18 cellular contexts compared by ENCODE assay signal in genomic region chr12:50590869-50591268, GRCh38.
A peak's percentile ranks its signal among the peaks of the same experiment; 100 is the strongest.
DNase-seq lines count a peak whose midpoint lies in the region; ATAC-seq and TF ChIP-seq lines count a peak whose summit lies in the region.
"Had no signal": no experiment of that assay in that cellular context is flagged by ENCODE, and none has a peak within 500 bp of the region (broad histone marks: within the 10 kb centered on the region; RNA-seq: fewer than 3 reads in every experiment).

No MANE protein-coding gene starts in this region.

- ATAC-seq in activated naive CD8-positive, alpha-beta T cell treated with anti-CD3 and anti-CD28 coated beads, Interleukin-2, amount 50 U/mL, for 24 hours, result no peak
- no peak for ATAC-seq in natural killer cell
- ATAC-seq: GM12878 had no signal

- H3K4ac ChIP-seq in trophoblast cell (ENCODE audit: low read depth, low read length), result peak overlapping the region; percentile 95

- no peak overlapping the region for H2BK5ac ChIP-seq in trophoblast cell (ENCODE audit: low read depth, low read length, poor library complexity)

- H3K4me2 ChIP-seq in trophoblast cell (ENCODE audit: low read length), result no peak overlapping the region

- no peak overlapping the region for H2AFZ ChIP-seq in trophoblast cell (ENCODE audit: insufficient read depth, low read length, poor library complexity)

- H3K79me2 ChIP-seq in trophoblast cell (ENCODE audit: control insufficient read depth, insufficient read depth, low read length, poor library complexity), result peaks cover 10% of the 10 kb centered on the region

- no peak overlapping the region for H2BK120ac ChIP-seq in trophoblast cell (ENCODE audit: insufficient read depth, low read length, poor library complexity)

- no peak overlapping the region for H4K91ac ChIP-seq in trophoblast cell (ENCODE audit: low read depth, low read length)

- no peaks in the 10 kb centered on the region for H3K9me3 Mint-ChIP-seq in activated naive CD8-positive, alpha-beta T cell (ENCODE audit: low read depth)
- no peaks in the 10 kb centered on the region for H3K9me3 Mint-ChIP-seq in activated naive CD8-positive, alpha-beta T cell treated with anti-CD3 and anti-CD28 coated beads for 36 hours
- H3K9me3 Mint-ChIP-seq in HFFc6 (no peaks in the 10 kb centered on the region), natural killer cell (no peaks in the 10 kb centered on the region)
- H3K9me3 Mint-ChIP-seq in activated naive CD8-positive, alpha-beta T cell treated with anti-CD3 and anti-CD28 coated beads, Interleukin-2, amount 50 U/mL, for 24 hours, result no peaks in the 10 kb centered on the region

- no peaks in the 10 kb centered on the region for H3K27me3 Mint-ChIP-seq in activated naive CD8-positive, alpha-beta T cell
- H3K27me3 Mint-ChIP-seq in activated naive CD8-positive, alpha-beta T cell treated with anti-CD3 and anti-CD28 coated beads for 36 hours, result no peaks in the 10 kb centered on the region
- no peaks in the 10 kb centered on the region for H3K27me3 Mint-ChIP-seq in HFFc6 (ENCODE audit: insufficient read depth)
- H3K27me3 Mint-ChIP-seq in activated naive CD8-positive, alpha-beta T cell treated with anti-CD3 and anti-CD28 coated beads, Interleukin-2, amount 50 U/mL, for 24 hours, result no peaks in the 10 kb centered on the region
- H3K27me3 Mint-ChIP-seq in natural killer cell (ENCODE audit: low read depth in 2 of 2), result no peaks in the 10 kb centered on the region

- no peak for DNase-seq in activated naive CD8-positive, alpha-beta T cell treated with anti-CD3 and anti-CD28 coated beads for 36 hours
- DNase-seq in HFFc6 (no peak), trophoblast cell (no peak), mesenteric fat pad (ENCODE audit: low spot score) (no peak), hypothalamus (lab: John Stamatoyannopoulos, UW) (no peak), natural killer cell (no peak)
- DNase-seq in activated naive CD8-positive, alpha-beta T cell treated with anti-CD3 and anti-CD28 coated beads, Interleukin-2, amount 50 U/mL, for 24 hours, result no peak
- DNase-seq: BE2C, COR-L47, DMS79, KG1, NCI-H1694 treated with DMSO at 0.1 percent for 48 hours, NCI-H446, NCI-H526, OCI-M1, SHP77 had no signal

- no peak overlapping the region for H3K18ac ChIP-seq in trophoblast cell (ENCODE audit: low read length)

- no peaks in the 10 kb centered on the region for H3K36me3 ChIP-seq in trophoblast cell (ENCODE audit: control insufficient read depth in 1 of 2, insufficient read depth in 2 of 2, low read length in 2 of 2)
- H3K36me3 ChIP-seq: BE2C had no signal

- intact Hi-C loops in natural killer cell (cut with micrococcal nuclease), result no loop called here

- peaks cover 2% of the 10 kb centered on the region for H3K36me3 Mint-ChIP-seq in activated naive CD8-positive, alpha-beta T cell
- peaks cover 4% of the 10 kb centered on the region for H3K36me3 Mint-ChIP-seq in activated naive CD8-positive, alpha-beta T cell treated with anti-CD3 and anti-CD28 coated beads for 36 hours
- H3K36me3 Mint-ChIP-seq in HFFc6 (ENCODE audit: low read depth) (no peaks in the 10 kb centered on the region), natural killer cell (no peaks in the 10 kb centered on the region)
- no peaks in the 10 kb centered on the region for H3K36me3 Mint-ChIP-seq in activated naive CD8-positive, alpha-beta T cell treated with anti-CD3 and anti-CD28 coated beads, Interleukin-2, amount 50 U/mL, for 24 hours (ENCODE audit: low read depth)

- H4K12ac ChIP-seq in trophoblast cell (ENCODE audit: low read depth, low read length), result no peak overlapping the region

- no peak overlapping the region for H3K4me3 Mint-ChIP-seq in activated naive CD8-positive, alpha-beta T cell
- no peak overlapping the region for H3K4me3 Mint-ChIP-seq in activated naive CD8-positive, alpha-beta T cell treated with anti-CD3 and anti-CD28 coated beads for 36 hours
- H3K4me3 Mint-ChIP-seq in HFFc6 (no peak overlapping the region), natural killer cell (no peak overlapping the region)
- H3K4me3 Mint-ChIP-seq in activated naive CD8-positive, alpha-beta T cell treated with anti-CD3 and anti-CD28 coated beads, Interleukin-2, amount 50 U/mL, for 24 hours, result no peak overlapping the region

- no peak overlapping the region for H3K14ac ChIP-seq in trophoblast cell (ENCODE audit: low read length)

- no peak overlapping the region for H3K9ac ChIP-seq in trophoblast cell (ENCODE audit: low read length)

- H3K79me1 ChIP-seq in trophoblast cell (ENCODE audit: low read length), result peaks cover 14% of the 10 kb centered on the region

- peaks cover 3 to 11% of the 10 kb centered on the region in 2 experiments for H3K4me1 ChIP-seq in trophoblast cell (ENCODE audit: control insufficient read depth in 1 of 2, insufficient read depth in 2 of 2, low read length in 2 of 2)

- H4K8ac ChIP-seq in trophoblast cell (ENCODE audit: low read depth, low read length), result peak overlapping the region; percentile 38

- H2BK12ac ChIP-seq in trophoblast cell (ENCODE audit: low read length), result peak overlapping the region; percentile 24

- no peak for TF ChIP-seq CTCF in HFFc6 (IDR thresholded peaks at IDR 0.05)
- no peak for TF ChIP-seq CTCF in natural killer cell (IDR thresholded peaks at IDR 0.05)

- no peaks in the 10 kb centered on the region for H3K9me3 ChIP-seq in trophoblast cell (ENCODE audit: insufficient read depth, low read depth, low read length)
- H3K9me3 ChIP-seq: BE2C had no signal

- H3K4me3 ChIP-seq in trophoblast cell (ENCODE audit: low read depth, low read length), result no peak overlapping the region
- H3K4me3 ChIP-seq: GM12878 had no signal

- no peak overlapping the region for H2AK5ac ChIP-seq in trophoblast cell (ENCODE audit: low read length)

- no peak overlapping the region for H3K27ac ChIP-seq in trophoblast cell (ENCODE audit: low read depth, low read length)

- no peak overlapping the region for H3K23ac ChIP-seq in trophoblast cell (ENCODE audit: low read length)

- peaks cover 45% of the 10 kb centered on the region for H3K4me1 Mint-ChIP-seq in activated naive CD8-positive, alpha-beta T cell (ENCODE audit: low read depth)
- H3K4me1 Mint-ChIP-seq in activated naive CD8-positive, alpha-beta T cell treated with anti-CD3 and anti-CD28 coated beads for 36 hours, result peaks cover 23% of the 10 kb centered on the region
- H3K4me1 Mint-ChIP-seq in HFFc6 (ENCODE audit: low read depth) (peaks cover 46% of the 10 kb centered on the region), natural killer cell (peaks cover 15 to 33% of the 10 kb centered on the region in 2 donors)
- H3K4me1 Mint-ChIP-seq in activated naive CD8-positive, alpha-beta T cell treated with anti-CD3 and anti-CD28 coated beads, Interleukin-2, amount 50 U/mL, for 24 hours, result peaks cover 43% of the 10 kb centered on the region

- H3K27ac Mint-ChIP-seq in activated naive CD8-positive, alpha-beta T cell, result peak overlapping the region; percentile 80
- H3K27ac Mint-ChIP-seq in activated naive CD8-positive, alpha-beta T cell treated with anti-CD3 and anti-CD28 coated beads for 36 hours, result no peak overlapping the region
- H3K27ac Mint-ChIP-seq in HFFc6, result peak overlapping the region; percentile 94
- H3K27ac Mint-ChIP-seq in activated naive CD8-positive, alpha-beta T cell treated with anti-CD3 and anti-CD28 coated beads, Interleukin-2, amount 50 U/mL, for 24 hours, result peak overlapping the region; percentile 83
- H3K27ac Mint-ChIP-seq in natural killer cell, result peak overlapping the region in 1 of 2 donors; percentile 45

- H3K27me3 ChIP-seq in trophoblast cell (ENCODE audit: insufficient read depth, low read length), result no peaks in the 10 kb centered on the region
- H3K27me3 ChIP-seq: BE2C had no signal
